Comparison of ENCODE assay signal across 11 cellular contexts in genomic region chr12:120399531-120399930, GRCh38.
DNase-seq lines count a peak whose midpoint lies in the region; ATAC-seq lines count a peak whose summit lies in the region.
"Had no signal": no experiment of that assay in that cellular context is flagged by ENCODE, and none has a peak within 500 bp of the region (broad histone marks: within the 10 kb centered on the region; RNA-seq: fewer than 3 reads in every experiment).

No MANE protein-coding gene starts in this region.

- H3K4me3 ChIP-seq in effector memory CD4-positive, alpha-beta T cell (ENCODE audit: insufficient read depth, low read depth, low read length, poor library complexity, severe bottlenecking): no peak overlapping the region
- H3K4me3 ChIP-seq: BLaER1 had no signal

- DNase-seq in stimulated activated CD4-positive, alpha-beta T cell treated with anti-CD3 and anti-CD28 coated beads, Interleukin-1b, Interleukin-23, amount 100 ng/mL, for 48 hours: peak; percentile 3
- DNase-seq in stimulated activated CD4-positive, alpha-beta T cell treated with anti-CD3 and anti-CD28 coated beads, Interleukin-2, amount 100 ng/mL, for 24 hours: no peak
- DNase-seq in RKO (ENCODE audit: low spot score) (peak; percentile 29), fibroblast of gingiva (ENCODE audit: low read depth) (peak; percentile 26), NCI-H1436 treated with DMSO at 0.1 percent for 48 hours (lab: John Stamatoyannopoulos, UW) (no peak), pons (ENCODE audit: low spot score) (no peak)
- no peak for DNase-seq in stimulated activated naive CD8-positive, alpha-beta T cell treated with anti-CD3 and anti-CD28 coated beads, Interleukin-15, amount 100 ng/mL, for 72 hours
- DNase-seq in effector memory CD4-positive, alpha-beta T cell: no peak
- DNase-seq: left colon, NCI-H1694 had no signal

- peaks cover 6% of the 10 kb centered on the region for H3K27me3 ChIP-seq in effector memory CD4-positive, alpha-beta T cell (replicated peaks; ENCODE audit: control insufficient read depth, insufficient read depth, low read length, poor library complexity, severe bottlenecking)
- H3K27me3 ChIP-seq: BLaER1 had no signal

- no peaks in the 10 kb centered on the region for H3K4me1 ChIP-seq in effector memory CD4-positive, alpha-beta T cell (ENCODE audit: control insufficient read depth, insufficient read depth, low read length, poor library complexity, severe bottlenecking)

- peaks cover 62% of the 10 kb centered on the region for H3K27me3 Mint-ChIP-seq in stimulated activated naive CD8-positive, alpha-beta T cell treated with anti-CD3 and anti-CD28 coated beads, Interleukin-15, amount 100 ng/mL, for 72 hours

- no peaks in the 10 kb centered on the region for H3K36me3 ChIP-seq in effector memory CD4-positive, alpha-beta T cell (ENCODE audit: control insufficient read depth, insufficient read depth, low read length)
- H3K36me3 ChIP-seq: BLaER1 had no signal

- peak; percentile 39 for ATAC-seq in stimulated activated naive CD8-positive, alpha-beta T cell treated with anti-CD3 and anti-CD28 coated beads, Interleukin-15, amount 100 ng/mL, for 72 hours
- ATAC-seq: left colon had no signal

- H3K4me3 Mint-ChIP-seq in stimulated activated naive CD8-positive, alpha-beta T cell treated with anti-CD3 and anti-CD28 coated beads, Interleukin-15, amount 100 ng/mL, for 72 hours: no peak overlapping the region

- peaks cover 9% of the 10 kb centered on the region for H3K4me1 Mint-ChIP-seq in stimulated activated naive CD8-positive, alpha-beta T cell treated with anti-CD3 and anti-CD28 coated beads, Interleukin-15, amount 100 ng/mL, for 72 hours

- no peaks in the 10 kb centered on the region for H3K9me3 Mint-ChIP-seq in stimulated activated naive CD8-positive, alpha-beta T cell treated with anti-CD3 and anti-CD28 coated beads, Interleukin-15, amount 100 ng/mL, for 72 hours

- H3K9me3 ChIP-seq in effector memory CD4-positive, alpha-beta T cell (ENCODE audit: control insufficient read depth, low read length): no peaks in the 10 kb centered on the region

- H3K27ac ChIP-seq in effector memory CD4-positive, alpha-beta T cell (ENCODE audit: insufficient read depth, low read length, poor library complexity, severe bottlenecking): no peak overlapping the region
- H3K27ac ChIP-seq: BLaER1 had no signal

- H3K27ac Mint-ChIP-seq in stimulated activated naive CD8-positive, alpha-beta T cell treated with anti-CD3 and anti-CD28 coated beads, Interleukin-15, amount 100 ng/mL, for 72 hours: no peak overlapping the region

Comparison
In these comparisons a context has a peak if more than half of its experiments do, and no peak if none do; other contexts are left out.
1. DNase-seq: peak in stimulated activated CD4-positive, alpha-beta T cell treated with anti-CD3 and anti-CD28 coated beads, Interleukin-1b, Interleukin-23, amount 100 ng/mL, for 48 hours (single experiment), RKO (single experiment) and fibroblast of gingiva (single experiment); none in stimulated activated CD4-positive, alpha-beta T cell treated with anti-CD3 and anti-CD28 coated beads, Interleukin-2, amount 100 ng/mL, for 24 hours (0 of 2), stimulated activated naive CD8-positive, alpha-beta T cell treated with anti-CD3 and anti-CD28 coated beads, Interleukin-15, amount 100 ng/mL, for 72 hours (0 of 2), NCI-H1436 treated with DMSO at 0.1 percent for 48 hours (single experiment), pons (single experiment) and effector memory CD4-positive, alpha-beta T cell (0 of 3).